1 cellular context compared by ENCODE assay signal in the genomic region with DNA sequence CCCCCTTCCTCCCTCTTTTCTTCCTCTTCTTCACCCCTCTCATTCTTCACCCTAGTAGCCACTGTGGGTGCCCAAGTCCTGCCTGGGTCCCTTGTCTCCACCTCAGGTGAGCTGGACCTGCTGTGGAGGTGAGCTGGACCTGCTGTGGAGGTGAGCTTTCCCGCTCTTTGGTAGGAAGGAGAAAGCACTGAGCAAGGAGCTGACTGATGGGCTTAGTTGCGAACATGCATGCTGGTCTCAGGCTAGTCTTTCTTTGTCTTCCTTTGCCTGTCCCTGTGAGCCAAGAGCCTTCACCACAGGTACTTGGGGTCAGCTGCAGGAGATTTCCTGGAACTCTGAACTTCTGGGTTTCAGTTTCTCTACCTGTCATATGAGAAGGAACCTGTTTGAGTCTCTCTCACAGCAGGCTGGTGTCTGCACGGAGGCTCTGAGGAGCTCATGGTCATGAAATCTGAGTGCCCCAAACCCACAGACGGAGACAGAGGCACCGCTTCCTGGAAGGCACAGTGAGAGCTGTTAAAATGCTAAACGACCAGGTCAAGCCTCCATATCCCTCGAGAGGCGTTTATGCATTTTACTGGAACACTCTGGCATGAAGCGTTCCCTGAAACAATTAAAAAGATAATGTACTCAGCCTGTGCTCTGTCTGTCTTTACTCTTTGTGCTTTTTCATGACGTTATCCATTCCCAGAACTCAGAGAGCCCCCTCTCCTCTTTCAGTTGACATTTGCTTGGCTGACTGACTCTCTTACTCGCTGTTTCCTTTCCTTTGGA.
TF ChIP-seq lines count a peak whose summit lies in the region.

No MANE protein-coding gene starts in this region.

TF ChIP-seq in GM23338, 12 proteins besides CTCF, POLR2A, EP300 and RAD21 (continued from another document):
- TF ChIP-seq, protein P1, sequence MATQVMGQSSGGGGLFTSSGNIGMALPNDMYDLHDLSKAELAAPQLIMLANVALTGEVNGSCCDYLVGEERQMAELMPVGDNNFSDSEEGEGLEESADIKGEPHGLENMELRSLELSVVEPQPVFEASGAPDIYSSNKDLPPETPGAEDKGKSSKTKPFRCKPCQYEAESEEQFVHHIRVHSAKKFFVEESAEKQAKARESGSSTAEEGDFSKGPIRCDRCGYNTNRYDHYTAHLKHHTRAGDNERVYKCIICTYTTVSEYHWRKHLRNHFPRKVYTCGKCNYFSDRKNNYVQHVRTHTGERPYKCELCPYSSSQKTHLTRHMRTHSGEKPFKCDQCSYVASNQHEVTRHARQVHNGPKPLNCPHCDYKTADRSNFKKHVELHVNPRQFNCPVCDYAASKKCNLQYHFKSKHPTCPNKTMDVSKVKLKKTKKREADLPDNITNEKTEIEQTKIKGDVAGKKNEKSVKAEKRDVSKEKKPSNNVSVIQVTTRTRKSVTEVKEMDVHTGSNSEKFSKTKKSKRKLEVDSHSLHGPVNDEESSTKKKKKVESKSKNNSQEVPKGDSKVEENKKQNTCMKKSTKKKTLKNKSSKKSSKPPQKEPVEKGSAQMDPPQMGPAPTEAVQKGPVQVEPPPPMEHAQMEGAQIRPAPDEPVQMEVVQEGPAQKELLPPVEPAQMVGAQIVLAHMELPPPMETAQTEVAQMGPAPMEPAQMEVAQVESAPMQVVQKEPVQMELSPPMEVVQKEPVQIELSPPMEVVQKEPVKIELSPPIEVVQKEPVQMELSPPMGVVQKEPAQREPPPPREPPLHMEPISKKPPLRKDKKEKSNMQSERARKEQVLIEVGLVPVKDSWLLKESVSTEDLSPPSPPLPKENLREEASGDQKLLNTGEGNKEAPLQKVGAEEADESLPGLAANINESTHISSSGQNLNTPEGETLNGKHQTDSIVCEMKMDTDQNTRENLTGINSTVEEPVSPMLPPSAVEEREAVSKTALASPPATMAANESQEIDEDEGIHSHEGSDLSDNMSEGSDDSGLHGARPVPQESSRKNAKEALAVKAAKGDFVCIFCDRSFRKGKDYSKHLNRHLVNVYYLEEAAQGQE (IDR thresholded peaks at IDR 0.05; ENCODE audit: unreplicated experiment): no peak
- TF ChIP-seq JUNB (IDR thresholded peaks at IDR 0.05; ENCODE audit: unreplicated experiment): no peak
- TF ChIP-seq NANOG (IDR thresholded peaks at IDR 0.05; ENCODE audit: borderline replicate concordance): no peak
- no peak for TF ChIP-seq ZNF331 (CRISPR knock-in tag; IDR thresholded peaks at IDR 0.05; ENCODE audit: low read depth)
- no peak for TF ChIP-seq STAT1 (IDR thresholded peaks at IDR 0.05; ENCODE audit: unreplicated experiment)
